9 cellular contexts compared by ENCODE assay signal in the genomic region with DNA sequence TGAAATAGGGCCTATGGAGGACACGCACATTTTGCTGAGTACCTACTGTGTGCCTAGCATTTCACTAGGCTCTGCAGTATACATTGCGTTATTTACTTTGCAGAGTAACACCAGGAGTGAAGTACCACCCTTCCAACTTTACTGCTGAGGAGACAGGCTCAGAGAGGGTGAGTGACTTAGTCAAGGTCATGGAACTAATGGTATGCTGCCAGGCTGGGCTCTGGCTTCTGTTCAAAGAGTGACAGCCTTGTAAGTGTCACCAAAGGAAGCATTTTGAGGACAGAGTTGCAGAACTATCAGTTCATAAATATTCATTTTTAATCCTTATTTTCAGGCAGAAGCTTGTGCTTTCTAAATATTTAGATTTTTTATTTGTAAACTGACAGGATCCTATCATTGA.
"Had no signal": no experiment of that assay in that cellular context is flagged by ENCODE, and none has a peak within 500 bp of the region (broad histone marks: within the 10 kb centered on the region; RNA-seq: fewer than 3 reads in every experiment).

No MANE protein-coding gene starts in this region.

- H3K4me3 ChIP-seq: GM23248, HAP-1, K562 had no signal

- H3K36me3 ChIP-seq: HAP-1 had no signal

- FAIRE-seq: K562 had no signal

- H3K9me3 ChIP-seq: HAP-1 had no signal

- H3K27ac ChIP-seq: GM23248, HL-60 had no signal

- H3K4me1 ChIP-seq: HAP-1 had no signal

- DNase-seq: GM23248, GOT3, H7, HFFc6, IMR-90, KG1 had no signal
